8 cellular contexts compared by ENCODE assay signal in genomic region chrX:47143894-47144625, GRCh38. TPM values are rescaled to one million over a fixed set of nuclear protein-coding genes. Genes with fewer than 3 reads are reported as not detected.
DNase-seq lines count a peak whose midpoint lies in the region; ATAC-seq and TF ChIP-seq lines count a peak whose summit lies in the region.

No MANE protein-coding gene starts in this region.

- peak; percentile 9 for ATAC-seq in GM21786 (IDR thresholded peaks at IDR 0.05; ENCODE audit: unreplicated experiment)

- peak overlapping the region; percentile 87 for H3K4me2 ChIP-seq in osteoblast (ENCODE audit: insufficient read depth, low read length)

- H3K27ac Mint-ChIP-seq in activated naive CD8-positive, alpha-beta T cell: peak overlapping the region; percentile 99

- H3K4me1 Mint-ChIP-seq in activated naive CD8-positive, alpha-beta T cell (ENCODE audit: low read depth): peaks cover 28% of the 10 kb centered on the region

- DNase-seq in NCI-H1694 treated with DMSO at 0.1 percent for 48 hours (lab: John Stamatoyannopoulos, UW): peak; percentile 35
- no peak for DNase-seq in NCI-H1694 (lab: John Stamatoyannopoulos, UW)
- peak; percentile 27 for DNase-seq in MV-4-11 (lab: John Stamatoyannopoulos, UW)
- peak; percentile 23 to 44 for DNase-seq in cardiac muscle cell (ENCODE audit: low read depth in 1 of 2, low spot score in 1 of 2)
- peak; percentile 88 for DNase-seq in osteoblast (ENCODE audit: insufficient read length, low spot score, missing footprints)
- DNase-seq in activated effector memory CD4-positive, alpha-beta T cell treated with Interleukin-2 at 50 U/mL for 16 hours: no peak

- H3K9me3 Mint-ChIP-seq in activated naive CD8-positive, alpha-beta T cell (ENCODE audit: low read depth): no peaks in the 10 kb centered on the region

- H3K4me3 ChIP-seq in cardiac muscle cell (peak overlapping the region; percentile 71), osteoblast (ENCODE audit: insufficient read depth, low read length) (peak overlapping the region; percentile 86)

- H3K4me1 ChIP-seq in cardiac muscle cell (ENCODE audit: low read depth): no peaks in the 10 kb centered on the region
- H3K4me1 ChIP-seq in osteoblast (ENCODE audit: insufficient read depth, low read length): no peaks in the 10 kb centered on the region

- peak overlapping the region; percentile 80 for H2AFZ ChIP-seq in osteoblast (ENCODE audit: low read length)

- peak overlapping the region; percentile 97 for H3K4me3 Mint-ChIP-seq in activated naive CD8-positive, alpha-beta T cell

- peaks cover 29% of the 10 kb centered on the region for H4K20me1 ChIP-seq in osteoblast (ENCODE audit: insufficient read depth, low read length)

- peaks cover 2% of the 10 kb centered on the region for H3K36me3 Mint-ChIP-seq in activated naive CD8-positive, alpha-beta T cell

- H3K27me3 ChIP-seq in cardiac muscle cell (no peaks in the 10 kb centered on the region), osteoblast (ENCODE audit: insufficient read depth, low read length) (no peaks in the 10 kb centered on the region)

- TF ChIP-seq CTCF in cardiac muscle cell (IDR thresholded peaks at IDR 0.05; ENCODE audit: low read depth, low read length) (no peak), osteoblast (IDR thresholded peaks at IDR 0.05; ENCODE audit: extremely low read depth, low read depth, low read length) (no peak)

- H3K36me3 ChIP-seq in cardiac muscle cell (no peaks in the 10 kb centered on the region), osteoblast (ENCODE audit: insufficient read depth, low read length) (no peaks in the 10 kb centered on the region)

- no peaks in the 10 kb centered on the region for H3K27me3 Mint-ChIP-seq in activated naive CD8-positive, alpha-beta T cell

- H3K27ac ChIP-seq in cardiac muscle cell (peak overlapping the region; percentile 96), osteoblast (ENCODE audit: low read depth, low read length) (peak overlapping the region; percentile 74)

- no peaks in the 10 kb centered on the region for H3K9me3 ChIP-seq in cardiac muscle cell (ENCODE audit: low read depth)
- H3K9me3 ChIP-seq in osteoblast (ENCODE audit: low read depth, low read length): no peaks in the 10 kb centered on the region

- peaks cover 46% of the 10 kb centered on the region for H3K79me2 ChIP-seq in osteoblast (ENCODE audit: insufficient read depth, low read length)

RNA-seq across cellular contexts. Expression of gene NDUFB11, which starts 0.4 kb away (rescaled TPM):
- total RNA-seq in cardiac muscle cell (87.2 and 156 TPM in 2 replicates), osteoblast (43.1 and 45.4 TPM in 2 replicates)
- polyA plus RNA-seq in cardiac muscle cell: 244 and 269 TPM in 2 replicates

RNA-seq across cellular contexts. Expression of gene RBM10, which starts 1.0 kb away (rescaled TPM):
- total RNA-seq in cardiac muscle cell: 64.7 and 70.0 TPM in 2 replicates
- polyA plus RNA-seq in cardiac muscle cell: 48.7 and 52.5 TPM in 2 replicates
- 29.2 and 32.9 TPM in 2 replicates for total RNA-seq in osteoblast

RNA-seq across cellular contexts. Expression of gene UBA1, which starts 49.6 kb away (rescaled TPM):
- 324 and 386 TPM in 2 replicates for total RNA-seq in cardiac muscle cell
- 280 and 319 TPM in 2 replicates for polyA plus RNA-seq in cardiac muscle cell
- 142 and 150 TPM in 2 replicates for total RNA-seq in osteoblast

Comparison
In these comparisons a context has a peak if more than half of its experiments do, and no peak if none do; other contexts are left out.
1. DNase-seq: peak in NCI-H1694 treated with DMSO at 0.1 percent for 48 hours (single experiment), MV-4-11 (single experiment), cardiac muscle cell (2 of 2) and osteoblast (single experiment); none in NCI-H1694 (single experiment) and activated effector memory CD4-positive, alpha-beta T cell treated with Interleukin-2 at 50 U/mL for 16 hours (single experiment).